Comparison of ENCODE assay signal across 2 cellular contexts in the genomic region with DNA sequence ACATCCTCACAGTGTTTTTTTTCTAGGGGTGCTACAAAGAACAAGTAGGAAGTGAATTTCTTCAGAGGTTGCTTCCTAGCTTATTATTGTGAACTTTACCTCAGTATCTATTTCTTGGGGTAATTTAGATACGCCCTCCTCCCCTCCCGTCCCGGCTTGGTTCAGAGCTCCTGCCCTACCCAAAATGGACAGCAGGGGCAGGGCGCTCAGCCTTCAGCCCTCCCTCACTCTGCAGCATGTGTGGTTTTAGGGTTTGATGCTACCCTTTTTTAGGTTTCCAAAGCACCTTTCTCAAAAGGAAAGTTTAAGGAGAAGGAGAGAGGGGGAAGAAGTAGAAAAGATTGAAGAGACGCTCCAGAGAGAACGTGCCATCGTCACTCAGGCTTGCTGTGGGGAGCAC.
TF ChIP-seq lines count a peak whose summit lies in the region.

No MANE protein-coding gene starts in this region.

TF ChIP-seq in HEK293T, 16 proteins besides CTCF, POLR2A, EP300 and RAD21 (continued from another document):
- TF ChIP-seq SP1 (IDR thresholded peaks at IDR 0.05) (no peak), ELF4 (IDR thresholded peaks at IDR 0.05) (no peak), LEF1 (IDR thresholded peaks at IDR 0.05; ENCODE audit: borderline replicate concordance) (no peak), NFRKB (IDR thresholded peaks at IDR 0.05) (no peak), FOXM1 (IDR thresholded peaks at IDR 0.05; ENCODE audit: borderline replicate concordance) (no peak)
- TF ChIP-seq, protein P1, sequence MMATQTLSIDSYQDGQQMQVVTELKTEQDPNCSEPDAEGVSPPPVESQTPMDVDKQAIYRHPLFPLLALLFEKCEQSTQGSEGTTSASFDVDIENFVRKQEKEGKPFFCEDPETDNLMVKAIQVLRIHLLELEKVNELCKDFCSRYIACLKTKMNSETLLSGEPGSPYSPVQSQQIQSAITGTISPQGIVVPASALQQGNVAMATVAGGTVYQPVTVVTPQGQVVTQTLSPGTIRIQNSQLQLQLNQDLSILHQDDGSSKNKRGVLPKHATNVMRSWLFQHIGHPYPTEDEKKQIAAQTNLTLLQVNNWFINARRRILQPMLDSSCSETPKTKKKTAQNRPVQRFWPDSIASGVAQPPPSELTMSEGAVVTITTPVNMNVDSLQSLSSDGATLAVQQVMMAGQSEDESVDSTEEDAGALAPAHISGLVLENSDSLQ (IDR thresholded peaks at IDR 0.05), result no peak

TF ChIP-seq in SK-N-SH, 30 proteins besides CTCF, POLR2A, EP300 and RAD21 (continued from another document):
- TF ChIP-seq, protein P2, sequence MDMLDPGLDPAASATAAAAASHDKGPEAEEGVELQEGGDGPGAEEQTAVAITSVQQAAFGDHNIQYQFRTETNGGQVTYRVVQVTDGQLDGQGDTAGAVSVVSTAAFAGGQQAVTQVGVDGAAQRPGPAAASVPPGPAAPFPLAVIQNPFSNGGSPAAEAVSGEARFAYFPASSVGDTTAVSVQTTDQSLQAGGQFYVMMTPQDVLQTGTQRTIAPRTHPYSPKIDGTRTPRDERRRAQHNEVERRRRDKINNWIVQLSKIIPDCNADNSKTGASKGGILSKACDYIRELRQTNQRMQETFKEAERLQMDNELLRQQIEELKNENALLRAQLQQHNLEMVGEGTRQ (IDR thresholded peaks at IDR 0.05; ENCODE audit: borderline replicate concordance, low read depth, low read length), result no peak
- TF ChIP-seq, protein P3, sequence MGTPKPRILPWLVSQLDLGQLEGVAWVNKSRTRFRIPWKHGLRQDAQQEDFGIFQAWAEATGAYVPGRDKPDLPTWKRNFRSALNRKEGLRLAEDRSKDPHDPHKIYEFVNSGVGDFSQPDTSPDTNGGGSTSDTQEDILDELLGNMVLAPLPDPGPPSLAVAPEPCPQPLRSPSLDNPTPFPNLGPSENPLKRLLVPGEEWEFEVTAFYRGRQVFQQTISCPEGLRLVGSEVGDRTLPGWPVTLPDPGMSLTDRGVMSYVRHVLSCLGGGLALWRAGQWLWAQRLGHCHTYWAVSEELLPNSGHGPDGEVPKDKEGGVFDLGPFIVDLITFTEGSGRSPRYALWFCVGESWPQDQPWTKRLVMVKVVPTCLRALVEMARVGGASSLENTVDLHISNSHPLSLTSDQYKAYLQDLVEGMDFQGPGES (IDR thresholded peaks at IDR 0.05; ENCODE audit: low read depth, low read length), result no peak
- no peak for TF ChIP-seq SIN3A (IDR thresholded peaks at IDR 0.05; ENCODE audit: borderline replicate concordance, low read depth, low read length)
